8 cellular contexts compared by ENCODE assay signal in the genomic region with DNA sequence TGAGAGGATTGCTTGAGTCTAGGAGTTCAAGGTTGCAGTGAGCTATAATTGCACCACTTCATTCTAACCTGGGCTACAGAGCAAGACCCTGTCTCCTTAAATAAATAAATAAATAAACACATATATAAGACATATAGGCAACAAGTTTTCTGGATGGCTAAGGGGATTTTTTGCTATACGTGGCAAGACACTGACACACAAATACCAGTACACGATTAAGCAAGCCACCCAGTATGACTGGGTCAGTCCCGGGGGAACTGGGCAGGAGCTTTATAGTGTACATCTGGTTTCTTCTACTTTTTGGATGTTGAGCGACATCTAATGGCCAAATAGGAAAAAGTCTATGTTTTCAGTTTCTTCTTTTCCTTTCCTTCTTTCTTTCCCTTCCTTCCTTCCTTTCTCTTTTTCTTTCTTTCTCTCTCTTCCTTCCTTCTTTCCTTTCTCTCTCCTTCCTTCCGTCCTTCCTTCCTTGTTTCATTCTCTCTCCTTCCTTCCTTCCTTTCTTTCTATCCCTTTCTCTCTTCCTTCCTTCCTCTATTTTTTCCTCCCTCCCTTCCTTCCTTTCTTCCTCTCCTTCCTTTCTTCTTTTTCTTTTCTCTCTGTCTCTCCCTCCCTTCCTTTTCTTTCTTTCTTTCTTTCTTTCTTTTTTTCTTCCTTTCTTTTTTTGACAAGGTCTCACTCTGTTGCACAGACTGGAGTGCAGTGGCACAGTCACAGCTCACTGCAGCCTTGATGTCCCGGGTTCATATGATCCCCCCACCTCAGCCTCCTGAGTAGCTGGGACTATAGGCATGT. TPM values are rescaled to one million over a fixed set of nuclear protein-coding genes. Genes with fewer than 3 reads are reported as not detected.
DNase-seq lines count a peak whose midpoint lies in the region; ATAC-seq and TF ChIP-seq lines count a peak whose summit lies in the region.

No MANE protein-coding gene starts in this region.

- no peaks in the 10 kb centered on the region for H3K79me2 ChIP-seq in OCI-LY7 (ENCODE audit: insufficient read depth, low read depth, low read length)

- no peaks in the 10 kb centered on the region for H3K27me3 Mint-ChIP-seq in activated naive CD8-positive, alpha-beta T cell treated with anti-CD3 and anti-CD28 coated beads for 36 hours

- DNase-seq in NCI-H2171 treated with DMSO at 0.1 percent for 48 hours (lab: John Stamatoyannopoulos, UW) = peak; percentile 40
- no peak for DNase-seq in NCI-H2171 (lab: John Stamatoyannopoulos, UW)
- peak; percentile 70 for DNase-seq in HT1080 (ENCODE audit: low read depth)
- DNase-seq in OCI-LY7 (ENCODE audit: low spot score) = peak; percentile 81
- peak; percentile 33 for DNase-seq in activated naive CD8-positive, alpha-beta T cell treated with anti-CD3 and anti-CD28 coated beads for 36 hours
- peak; percentile 56 to 96 for DNase-seq in cardiac muscle cell (ENCODE audit: low read depth in 1 of 2, low spot score in 1 of 2)
- DNase-seq in renal cortical epithelial cell (ENCODE audit: low read depth) = peak; percentile 78

- H3K4me1 Mint-ChIP-seq in activated naive CD8-positive, alpha-beta T cell treated with anti-CD3 and anti-CD28 coated beads for 36 hours = peaks cover 33% of the 10 kb centered on the region

- intact Hi-C loops in OCI-LY7 (cut with micrococcal nuclease; ENCODE audit: unreplicated experiment) = loop anchor here (1.0 to 10.0 kb wide), 3 partner anchors 70 to 282 kb away; a partner anchor contains a TSS

- H3K36me3 ChIP-seq in OCI-LY7 (ENCODE audit: insufficient read depth, low read length) (no peaks in the 10 kb centered on the region), cardiac muscle cell (no peaks in the 10 kb centered on the region)

- H3K27me3 ChIP-seq in cardiac muscle cell = no peaks in the 10 kb centered on the region

- H3K9me3 ChIP-seq in OCI-LY7 (ENCODE audit: low read length) = no peaks in the 10 kb centered on the region
- H3K9me3 ChIP-seq in cardiac muscle cell (ENCODE audit: low read depth) = no peaks in the 10 kb centered on the region

- H3K27ac ChIP-seq in OCI-LY7 (ENCODE audit: low read depth, low read length, poor library complexity, severe bottlenecking) (no peak overlapping the region), cardiac muscle cell (no peak overlapping the region)

- no peaks in the 10 kb centered on the region for H3K36me3 Mint-ChIP-seq in activated naive CD8-positive, alpha-beta T cell treated with anti-CD3 and anti-CD28 coated beads for 36 hours

- no peaks in the 10 kb centered on the region for H4K20me1 ChIP-seq in OCI-LY7 (ENCODE audit: insufficient read depth, low read length)

- peak overlapping the region; percentile 54 for H3K27ac Mint-ChIP-seq in activated naive CD8-positive, alpha-beta T cell treated with anti-CD3 and anti-CD28 coated beads for 36 hours

- no peak overlapping the region for H3K4me3 ChIP-seq in OCI-LY7 (ENCODE audit: low read depth, low read length, poor library complexity, severe bottlenecking)
- no peak overlapping the region for H3K4me3 ChIP-seq in cardiac muscle cell

- H2AFZ ChIP-seq in OCI-LY7 (ENCODE audit: low read length) = peak overlapping the region; percentile 44; the same call in 1 of the 2 replicates

- H3K4me2 ChIP-seq in OCI-LY7 (ENCODE audit: low read length) = peak overlapping the region; percentile 16; the same call in 1 of the 2 replicates

- TF ChIP-seq CTCF in OCI-LY7 (conservative IDR thresholded peaks at IDR 0.05; ENCODE audit: low read length) (peak; percentile 86), cardiac muscle cell (IDR thresholded peaks at IDR 0.05; ENCODE audit: low read depth, low read length) (peak; percentile 52)

- no peak overlapping the region for H3K4me3 Mint-ChIP-seq in activated naive CD8-positive, alpha-beta T cell treated with anti-CD3 and anti-CD28 coated beads for 36 hours

- H3K9me2 ChIP-seq in OCI-LY7 (ENCODE audit: insufficient read depth, low read length) = no peaks in the 10 kb centered on the region

- peak; percentile 97 for ATAC-seq in GM21737 (IDR thresholded peaks at IDR 0.05; ENCODE audit: unreplicated experiment)

- H3K9me3 Mint-ChIP-seq in activated naive CD8-positive, alpha-beta T cell treated with anti-CD3 and anti-CD28 coated beads for 36 hours = no peaks in the 10 kb centered on the region

- CTCF ChIA-PET in OCI-LY7 (lab: Charles Lee; ENCODE audit: unreplicated experiment) = interaction anchor here (0.6 to 0.9 kb wide), 2 partner anchors 117 to 201 kb away, joined by 3 read pairs; no protein-coding TSS in a partner anchor

- H3K4me1 ChIP-seq in OCI-LY7 (ENCODE audit: insufficient read depth, low read length, poor library complexity, severe bottlenecking) (peaks cover 20% of the 10 kb centered on the region), cardiac muscle cell (ENCODE audit: low read depth) (no peaks in the 10 kb centered on the region)

- POLR2A ChIA-PET in OCI-LY7 (lab: Charles Lee) = interaction anchor here (0.6 to 1.7 kb wide), 4 partner anchors 10 to 125 kb away, joined by 3 to 7 read pairs (median 4); a partner anchor contains a TSS

- BruUV-seq in OCI-LY7 (replicated peaks; lab: Mats Ljungman, UMichigan) = no TSS peak

RNA-seq across cellular contexts. Expression of a gene that starts 47.0 kb away (rescaled TPM):
- total RNA-seq in HT1080 (2014; rRNA removed; shearing (Covaris generic)) = not detected in 2 replicates
- polyA plus RNA-seq in HT1080 (2015; cell fraction: cytosol; rRNA removed) = 0.09 TPM in 1 of 2 replicates, not detected in the other
- polyA plus RNA-seq in HT1080 (2015; cell fraction: nucleus; rRNA removed) = 0.06 TPM in 1 of 2 replicates, not detected in the other
- total RNA-seq in OCI-LY7 (2014; rRNA removed; shearing (Covaris generic)) = 6.2 and 7.8 TPM in 2 replicates
- total RNA-seq in OCI-LY7 (2022) (6.6 and 7.4 TPM in 2 replicates), cardiac muscle cell (33.6 and 55.7 TPM in 2 replicates), renal cortical epithelial cell (57.3 and 148 TPM in 2 replicates)
- 10 to 100 TPM; 82.9 to 84.4 TPM for total RNA-seq in activated naive CD8-positive, alpha-beta T cell treated with anti-CD3 and anti-CD28 coated beads for 36 hours
- 42.0 and 91.1 TPM in 2 replicates for polyA plus RNA-seq in cardiac muscle cell

RNA-seq across cellular contexts. Expression of a gene that starts 56.2 kb away (rescaled TPM):
- 14.9 and 19.5 TPM in 2 replicates for total RNA-seq in HT1080 (2014; rRNA removed; shearing (Covaris generic))
- 9.5 and 11.6 TPM in 2 replicates for polyA plus RNA-seq in HT1080 (2015; cell fraction: cytosol; rRNA removed)
- polyA plus RNA-seq in HT1080 (2015; cell fraction: nucleus; rRNA removed) = 35.0 and 37.9 TPM in 2 replicates
- 24.2 and 28.6 TPM in 2 replicates for total RNA-seq in OCI-LY7 (2014; rRNA removed; shearing (Covaris generic))
- 18.8 and 27.4 TPM in 2 replicates for total RNA-seq in OCI-LY7 (2022)
- 10 to 100 TPM; 12.8 to 15.1 TPM for total RNA-seq in activated naive CD8-positive, alpha-beta T cell treated with anti-CD3 and anti-CD28 coated beads for 36 hours
- total RNA-seq in cardiac muscle cell = 35.6 and 51.0 TPM in 2 replicates
- 19.3 and 21.8 TPM in 2 replicates for polyA plus RNA-seq in cardiac muscle cell
- 79.9 and 155 TPM in 2 replicates for total RNA-seq in renal cortical epithelial cell
